18 cellular contexts compared by ENCODE assay signal in the genomic region with DNA sequence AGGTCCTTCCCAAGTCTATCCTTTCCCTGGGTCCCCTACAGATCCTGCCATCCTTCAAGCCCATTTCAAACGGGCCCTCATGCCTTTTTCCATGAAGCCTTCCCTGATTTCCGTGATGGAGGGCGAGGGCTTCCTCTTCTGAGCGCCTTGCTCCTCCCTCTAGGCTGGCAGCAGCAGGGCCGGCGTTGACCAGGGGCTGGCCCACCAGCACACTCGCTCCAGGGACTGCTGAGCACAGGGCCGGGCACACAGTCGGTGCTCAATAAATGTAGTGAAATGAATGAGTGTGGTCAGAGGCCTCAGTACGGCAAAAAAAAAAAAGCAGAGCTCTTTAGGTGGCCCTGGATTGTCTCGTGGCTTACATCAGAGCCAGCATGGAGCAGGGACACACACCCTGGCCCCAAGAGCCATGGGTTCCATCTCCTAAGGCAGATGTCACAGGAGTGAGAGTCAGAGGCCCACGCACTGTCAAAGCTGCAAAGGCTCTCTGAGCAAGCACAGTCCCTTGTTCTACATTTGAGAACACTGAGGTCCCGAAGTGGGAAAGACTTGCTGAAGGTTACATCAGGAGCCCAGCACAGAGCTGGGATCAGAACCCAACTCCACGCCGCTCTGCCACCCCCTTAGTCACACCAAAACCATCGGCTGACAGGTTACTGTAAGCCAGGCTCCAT. TPM values are rescaled to one million over a fixed set of nuclear protein-coding genes. Genes with fewer than 3 reads are reported as not detected.
A peak's percentile ranks its signal among the peaks of the same experiment; 100 is the strongest.
DNase-seq lines count a peak whose midpoint lies in the region; ATAC-seq, FAIRE-seq and TF ChIP-seq lines count a peak whose summit lies in the region.
"Had no signal": no experiment of that assay in that cellular context is flagged by ENCODE, and none has a peak within 500 bp of the region (broad histone marks: within the 10 kb centered on the region; RNA-seq: fewer than 3 reads in every experiment).

No MANE protein-coding gene starts in this region.

- H3K27me3 Mint-ChIP-seq in activated CD4-positive, alpha-beta T cell treated with anti-CD3 and anti-CD28 coated beads, Interleukin-2, amount 10 ng/mL, durations not matched to agents 24 days and 14 days: peaks cover 2% of the 10 kb centered on the region
- no peaks in the 10 kb centered on the region for H3K27me3 Mint-ChIP-seq in T-cell

- no peak for TF ChIP-seq EP300 in K562 (IDR thresholded peaks at IDR 0.05; ENCODE audit: low read length)

- POLR2A ChIA-PET in T-cell (lab: Charles Lee) (interaction anchor here (0.6 to 2.2 kb wide), 3 partner anchors 24 to 1018 kb away, joined by 3 to 9 read pairs (median 8); no protein-coding TSS in a partner anchor), K562 (lab: Yijun Ruan, JAX) (no interaction called here)

- TF ChIP-seq POLR2A in K562 (conservative IDR thresholded peaks at IDR 0.05) (no peak), adrenal gland (IDR thresholded peaks at IDR 0.05) (no peak)

- peaks cover 65% of the 10 kb centered on the region for H3K4me1 Mint-ChIP-seq in activated CD4-positive, alpha-beta T cell treated with anti-CD3 and anti-CD28 coated beads, Interleukin-2, amount 10 ng/mL, durations not matched to agents 24 days and 14 days
- H3K4me1 Mint-ChIP-seq in T-cell: peaks cover 72 to 80% (median 78%) of the 10 kb centered on the region in 3 donors

- H3K9me3 ChIP-seq in K562 (replicated peaks; ENCODE audit: control insufficient read depth, insufficient read depth, low read depth, low read length) (no peaks in the 10 kb centered on the region), osteoblast (ENCODE audit: low read depth, low read length) (no peaks in the 10 kb centered on the region), Karpas-422 (ENCODE audit: low read length) (0 out of 2 replicates have a peak, but pooled peaks cover 3% of the 10 kb centered on the region), adrenal gland (replicated peaks in 1 of 3) (no peaks in the 10 kb centered on the region)
- H3K9me3 ChIP-seq: SJCRH30, thyroid gland had no signal

- no TSS peak for BruUV-seq in K562 (replicated peaks; lab: Mats Ljungman, UMichigan)

- H3K9ac ChIP-seq in K562 (ENCODE audit: insufficient read depth in 1 of 2, low read depth in 2 of 2, low read length in 2 of 2) (no peak overlapping the region), Karpas-422 (ENCODE audit: low read length) (no peak overlapping the region)

- H4K20me1 ChIP-seq in K562 (replicated peaks; ENCODE audit: control insufficient read depth, insufficient read depth, low read length): no peaks in the 10 kb centered on the region; the same call in 1 of the 2 replicates
- no peaks in the 10 kb centered on the region for H4K20me1 ChIP-seq in osteoblast (ENCODE audit: insufficient read depth, low read length)
- no peaks in the 10 kb centered on the region for H4K20me1 ChIP-seq in Karpas-422 (ENCODE audit: insufficient read depth, low read depth, low read length)

- TF ChIP-seq CTCF in K562 (IDR thresholded peaks at IDR 0.05 in 2 of 3, conservative IDR thresholded peaks at IDR 0.05 in 1 of 3; ENCODE audit: insufficient read depth in 2 of 3, low read depth in 1 of 3, low read length in 3 of 3): no peak
- TF ChIP-seq CTCF in osteoblast (IDR thresholded peaks at IDR 0.05; ENCODE audit: extremely low read depth, low read depth, low read length): no peak
- no peak for TF ChIP-seq CTCF in adrenal gland (IDR thresholded peaks at IDR 0.05)

- H3K36me3 ChIP-seq in K562 (ENCODE audit: control insufficient read depth, insufficient read depth, low read length) (no peaks in the 10 kb centered on the region), osteoblast (ENCODE audit: insufficient read depth, low read length) (no peaks in the 10 kb centered on the region), Karpas-422 (ENCODE audit: insufficient read depth, low read length) (no peaks in the 10 kb centered on the region), adrenal gland (replicated peaks in 1 of 2) (no peaks in the 10 kb centered on the region)
- H3K36me3 ChIP-seq: gastrocnemius medialis, SJCRH30, thyroid gland had no signal

- TF ChIP-seq RAD21 in K562 (CRISPR knock-in tag; conservative IDR thresholded peaks at IDR 0.05 in 1 of 2, IDR thresholded peaks at IDR 0.05 in 1 of 2): no peak

- H3K4me3 Mint-ChIP-seq in activated CD4-positive, alpha-beta T cell treated with anti-CD3 and anti-CD28 coated beads, Interleukin-2, amount 10 ng/mL, durations not matched to agents 24 days and 14 days: peak overlapping the region; percentile 96
- peak overlapping the region; percentile 75 to 93 (median 87) for H3K4me3 Mint-ChIP-seq in T-cell
- H3K4me3 Mint-ChIP-seq: HFFc6 had no signal

- no peak for DNase-seq in activated CD4-positive, alpha-beta T cell treated with anti-CD3 and anti-CD28 coated beads, Interleukin-2, amount 10 ng/mL, durations not matched to agents 24 days and 14 days
- DNase-seq in activated CD4-positive, alpha-beta T cell treated with anti-CD3 and anti-CD28 coated beads, Interleukin-2, amount 50 U/mL, for 4 hours: no peak
- DNase-seq in T-cell (no peak), K562 (ENCODE audit: extremely low read depth in 1 of 4, low spot score in 3 of 4) (no peak), osteoblast (ENCODE audit: insufficient read length, low spot score, missing footprints) (peak; percentile 71), Karpas-422 (no peak), adrenal gland (no peak)
- DNase-seq: gastrocnemius medialis, HFFc6, left ventricle myocardium superior, NCI-H1930, NCI-H510A, SJCRH30, thyroid gland had no signal

- H3K9me2 ChIP-seq in Karpas-422 (replicated peaks; ENCODE audit: insufficient read depth, low read length): no peaks in the 10 kb centered on the region

- peaks cover 9% of the 10 kb centered on the region for H3K9me3 Mint-ChIP-seq in activated CD4-positive, alpha-beta T cell treated with anti-CD3 and anti-CD28 coated beads, Interleukin-2, amount 10 ng/mL, durations not matched to agents 24 days and 14 days
- no peaks in the 10 kb centered on the region for H3K9me3 Mint-ChIP-seq in T-cell

- H3K27me3 ChIP-seq in K562 (ENCODE audit: control insufficient read depth in 2 of 2, insufficient read depth in 2 of 2, low read length in 2 of 2): peaks cover 0 to 11% of the 10 kb centered on the region in 2 experiments; a peak in 1 of 5 replicates
- H3K27me3 ChIP-seq in osteoblast (ENCODE audit: insufficient read depth, low read length): peaks cover 12% of the 10 kb centered on the region
- no peaks in the 10 kb centered on the region for H3K27me3 ChIP-seq in Karpas-422 (ENCODE audit: low read length)
- H3K27me3 ChIP-seq in adrenal gland: no peaks in the 10 kb centered on the region
- H3K27me3 ChIP-seq: thyroid gland had no signal

- WGBS in K562 (ENCODE audit: insufficient coverage, low coverage, missing lambda C conversion rate): 22% methylated on average over 11 of the region's 16 CpGs
- WGBS in adrenal gland, 4 donors: 81 to 86% (median 81%) methylated on average over 16 of the region's 16 CpGs

- H3K4me3 ChIP-seq in K562 (no peak overlapping the region), osteoblast (ENCODE audit: insufficient read depth, low read length) (no peak overlapping the region), Karpas-422 (ENCODE audit: low read length) (no peak overlapping the region), adrenal gland (no peak overlapping the region)
- H3K4me3 ChIP-seq: gastrocnemius medialis, SJCRH30, thyroid gland had no signal

- in situ Hi-C loops in K562 (cut with MboI): no loop called here

- H3K79me2 ChIP-seq in K562 (ENCODE audit: control insufficient read depth, insufficient read depth, low read length): no peaks in the 10 kb centered on the region
- H3K79me2 ChIP-seq in osteoblast (ENCODE audit: insufficient read depth, low read length): no peaks in the 10 kb centered on the region
- no peaks in the 10 kb centered on the region for H3K79me2 ChIP-seq in Karpas-422 (ENCODE audit: low read length)

- intact Hi-C loops in activated CD4-positive, alpha-beta T cell treated with anti-CD3 and anti-CD28 coated beads, Interleukin-2, amount 10 ng/mL, durations not matched to agents 24 days and 14 days (cut with micrococcal nuclease): no loop called here
- intact Hi-C loops in K562 (cut with micrococcal nuclease) (no loop called here), adrenal gland (cut with DNase I) (no loop called here)

- no peak for FAIRE-seq in K562 (lab: Jason Lieb, UNC)

- ATAC-seq in T-cell (replicated peaks in 1 of 4): no peak
- no peak; the same call in 2 of the 3 replicates for ATAC-seq in K562
- ATAC-seq in GM19463 (IDR thresholded peaks at IDR 0.05; ENCODE audit: unreplicated experiment): no peak
- ATAC-seq: gastrocnemius medialis, left ventricle myocardium superior had no signal

- H3K27ac Mint-ChIP-seq in activated CD4-positive, alpha-beta T cell treated with anti-CD3 and anti-CD28 coated beads, Interleukin-2, amount 10 ng/mL, durations not matched to agents 24 days and 14 days: peak overlapping the region; percentile 99
- H3K27ac Mint-ChIP-seq in T-cell: peak overlapping the region; percentile 96 to 98
- H3K27ac Mint-ChIP-seq: HFFc6 had no signal

- H2AFZ ChIP-seq in K562 (ENCODE audit: low read depth, low read length) (no peak overlapping the region), osteoblast (ENCODE audit: low read length) (no peak overlapping the region), Karpas-422 (ENCODE audit: low read length) (no peak overlapping the region)

- CTCF ChIA-PET in T-cell (lab: Charles Lee): interaction anchor here in 1 of 2 donors (4.7 kb wide), 1 partner anchor 24 kb away, joined by 49 read pairs; no protein-coding TSS in a partner anchor
- CTCF ChIA-PET in K562 (lab: Yijun Ruan, JAX; ENCODE audit: low intra/inter-chr PET ratio): interaction anchor here (1.0 kb wide), 1 partner anchor 9 kb away, joined by 8 read pairs; no protein-coding TSS in a partner anchor

- H3K36me3 Mint-ChIP-seq in activated CD4-positive, alpha-beta T cell treated with anti-CD3 and anti-CD28 coated beads, Interleukin-2, amount 10 ng/mL, durations not matched to agents 24 days and 14 days (ENCODE audit: low read depth): peaks cover 69% of the 10 kb centered on the region
- peaks cover 32% of the 10 kb centered on the region for H3K36me3 Mint-ChIP-seq in T-cell

- no peaks in the 10 kb centered on the region for H3K9me1 ChIP-seq in K562 (ENCODE audit: control insufficient read depth, insufficient read depth, low read length)

- peaks cover 5 to 16% of the 10 kb centered on the region in 2 experiments; a peak in 4 of 5 replicates for H3K4me1 ChIP-seq in K562 (replicated peaks in 1 of 2; ENCODE audit: control insufficient read depth in 2 of 2, insufficient read depth in 2 of 2, low read length in 2 of 2)
- no peaks in the 10 kb centered on the region for H3K4me1 ChIP-seq in osteoblast (ENCODE audit: insufficient read depth, low read length)
- no peaks in the 10 kb centered on the region for H3K4me1 ChIP-seq in Karpas-422 (ENCODE audit: low read length)
- no peaks in the 10 kb centered on the region for H3K4me1 ChIP-seq in adrenal gland (replicated peaks in 1 of 2)
- H3K4me1 ChIP-seq: gastrocnemius medialis, SJCRH30 had no signal

- H3K4me2 ChIP-seq in K562 (ENCODE audit: insufficient read depth, low read length) (no peak overlapping the region), osteoblast (ENCODE audit: insufficient read depth, low read length) (no peak overlapping the region), Karpas-422 (ENCODE audit: low read depth, low read length, poor library complexity, severe bottlenecking) (no peak overlapping the region)

- H3K27ac ChIP-seq in K562 (ENCODE audit: extremely low read depth, low read depth, low read length): no peak overlapping the region
- H3K27ac ChIP-seq in osteoblast (ENCODE audit: low read depth, low read length): no peak overlapping the region
- no peak overlapping the region for H3K27ac ChIP-seq in Karpas-422 (ENCODE audit: low read length)
- no peak overlapping the region for H3K27ac ChIP-seq in adrenal gland
- H3K27ac ChIP-seq: gastrocnemius medialis, SJCRH30, thyroid gland had no signal

RNA-seq across cellular contexts. Expression of gene IL2RB, which starts 3.1 kb away (rescaled TPM):
- 288 and 296 TPM in 2 replicates for total RNA-seq in activated CD4-positive, alpha-beta T cell treated with anti-CD3 and anti-CD28 coated beads, Interleukin-2, amount 10 ng/mL, durations not matched to agents 24 days and 14 days
- 100 to 1,000 TPM in 2 of 5 donors, 10 to 100 TPM in 3; 53.6 to 118 (median 98.1) TPM for total RNA-seq in T-cell
- 0.09 and 0.74 TPM in 2 replicates for total RNA-seq in K562 (2011; cell fraction: chromatin; rRNA removed; ENCODE audit: low replicate concordance)
- 0.33 and 0.39 TPM in 2 replicates for total RNA-seq in K562 (2011; cell fraction: nucleolus; rRNA removed)
- 0.29 and 1.6 TPM in 2 replicates for total RNA-seq in K562 (2011; cell fraction: nucleoplasm; rRNA removed)
- 0.45 TPM in 1 of 2 replicates, not detected in the other for total RNA-seq in K562 (2014; rRNA removed)
- 0.10 and 0.11 TPM in 2 replicates for total RNA-seq in K562 (2014; rRNA removed; fragmentation: Illumina TruSeq; extraction: Trizol)
- total RNA-seq in K562 (2015; rRNA removed; fragmentation: Illumina TruSeq; extraction: Trizol): 0.07 and 0.23 TPM in 2 replicates
- 0.75 and 0.78 TPM in 2 replicates for total RNA-seq in K562 (2021)
- 0.22 and 0.24 TPM in 2 replicates for polyA plus RNA-seq in K562 (2011; rRNA removed)
- polyA plus RNA-seq in K562 (2011; cell fraction: cytosol; rRNA removed): 0.07 and 0.19 TPM in 2 replicates
- 0.41 TPM in 1 of 2 replicates, not detected in the other for polyA plus RNA-seq in K562 (2011; cell fraction: nucleus; rRNA removed)
- polyA plus RNA-seq in K562 (2012): 1.1 and 9.5 TPM in 2 replicates
- polyA plus RNA-seq in K562 (2014; fragmentation: Illumina TruSeq; extraction: Trizol): 0.54 and 0.66 TPM in 2 replicates
- under 1 TPM; 0.03 TPM for polyA plus RNA-seq in K562 (2014; fragmentation: Nextera tagmentation; extraction: Ambion mirVana)
- polyA plus RNA-seq in K562 (2014; rRNA removed): 0.28 and 0.54 TPM in 2 replicates
- polyA minus RNA-seq in K562 (2011; rRNA and poly(A)+ RNA removed): 0.03 and 0.04 TPM in 2 replicates
- not detected in 2 replicates for polyA minus RNA-seq in K562 (2011; cell fraction: cytosol; rRNA and poly(A)+ RNA removed)
- 0.13 TPM in 1 of 2 replicates, not detected in the other for polyA minus RNA-seq in K562 (2011; cell fraction: nucleus; rRNA and poly(A)+ RNA removed)
- total RNA-seq in osteoblast: 0.59 TPM in 1 of 2 replicates, not detected in the other
- 0.25 TPM in 1 of 2 replicates, not detected in the other for total RNA-seq in Karpas-422 (2014; rRNA removed; shearing (Covaris generic); ENCODE audit: low replicate concordance)
- 1 to 10 TPM in 5 of 8 donors, under 1 TPM in 3; 0.43 to 2.1 (median 1.4) TPM for total RNA-seq in adrenal gland
- polyA plus RNA-seq in adrenal gland: under 1 TPM; 0.34 to 0.48 (median 0.40) TPM
- total RNA-seq: HFFc6, OCI-LY7 had no signal

RNA-seq across cellular contexts. Expression of gene TMPRSS6, which starts 37.1 kb away (rescaled TPM):
- 6.8 and 7.1 TPM in 2 replicates for total RNA-seq in activated CD4-positive, alpha-beta T cell treated with anti-CD3 and anti-CD28 coated beads, Interleukin-2, amount 10 ng/mL, durations not matched to agents 24 days and 14 days
- total RNA-seq in T-cell (1 to 10 TPM in 3 of 5 donors, under 1 TPM in 2; 0.40 to 1.3 (median 1.1) TPM), K562 (2014; rRNA removed) (not detected in 2 replicates), K562 (2014; rRNA removed; fragmentation: Illumina TruSeq; extraction: Trizol) (not detected in 2 replicates), K562 (2015; rRNA removed; fragmentation: Illumina TruSeq; extraction: Trizol) (not detected in 2 replicates), K562 (2021) (not detected in 2 replicates), osteoblast (not detected in 2 replicates), adrenal gland (1 to 10 TPM in 1 of 8 donors, under 1 TPM in 2, not detected in 5; under 0.01 to 1.2 (median 0.14) TPM)
- not detected in 2 replicates for total RNA-seq in K562 (2011; cell fraction: chromatin; rRNA removed; ENCODE audit: low replicate concordance)
- total RNA-seq in K562 (2011; cell fraction: nucleolus; rRNA removed): not detected in 2 replicates
- total RNA-seq in K562 (2011; cell fraction: nucleoplasm; rRNA removed): not detected in 2 replicates
- polyA plus RNA-seq in K562 (2011; rRNA removed) (0.03 TPM in 1 of 2 replicates, not detected in the other), K562 (2014; fragmentation: Illumina TruSeq; extraction: Trizol) (not detected in 2 replicates), K562 (2014; fragmentation: Nextera tagmentation; extraction: Ambion mirVana) (not detected), K562 (2014; rRNA removed) (not detected in 2 replicates), adrenal gland (under 1 TPM in 2 of 3 donors, not detected in 1; 0.07 to 0.08 TPM)
- polyA plus RNA-seq in K562 (2011; cell fraction: cytosol; rRNA removed): not detected in 2 replicates
- polyA plus RNA-seq in K562 (2011; cell fraction: nucleus; rRNA removed): not detected in 2 replicates
- not detected in 2 replicates for polyA plus RNA-seq in K562 (2012)
- not detected in 2 replicates for polyA minus RNA-seq in K562 (2011; rRNA and poly(A)+ RNA removed)
- polyA minus RNA-seq in K562 (2011; cell fraction: cytosol; rRNA and poly(A)+ RNA removed): not detected in 2 replicates
- polyA minus RNA-seq in K562 (2011; cell fraction: nucleus; rRNA and poly(A)+ RNA removed): not detected in 2 replicates
- total RNA-seq in Karpas-422 (2014; rRNA removed; shearing (Covaris generic); ENCODE audit: low replicate concordance): not detected in 2 replicates
- total RNA-seq: A673, HFFc6, left ventricle myocardium superior, OCI-LY7, pulmonary artery endothelial cell, SJCRH30 had no signal

RNA-seq across cellular contexts. Expression of gene C1QTNF6, which starts 41.4 kb away (rescaled TPM):
- total RNA-seq in activated CD4-positive, alpha-beta T cell treated with anti-CD3 and anti-CD28 coated beads, Interleukin-2, amount 10 ng/mL, durations not matched to agents 24 days and 14 days: 6.0 and 6.9 TPM in 2 replicates
- total RNA-seq in T-cell (10 to 100 TPM in 4 of 5 donors, 1 to 10 TPM in 1; 9.0 to 26.4 (median 22.0) TPM), K562 (2014; rRNA removed) (0.18 and 0.41 TPM in 2 replicates), K562 (2014; rRNA removed; fragmentation: Illumina TruSeq; extraction: Trizol) (0.54 and 0.55 TPM in 2 replicates), K562 (2015; rRNA removed; fragmentation: Illumina TruSeq; extraction: Trizol) (0.40 and 0.53 TPM in 2 replicates), K562 (2021) (0.75 and 0.81 TPM in 2 replicates), osteoblast (11.9 and 18.3 TPM in 2 replicates), adrenal gland (10 to 100 TPM in 1 of 8 donors, 1 to 10 TPM in 7; 2.2 to 28.6 (median 5.9) TPM)
- 4.0 and 6.2 TPM in 2 replicates for total RNA-seq in K562 (2011; cell fraction: chromatin; rRNA removed; ENCODE audit: low replicate concordance)
- 4.3 and 4.5 TPM in 2 replicates for total RNA-seq in K562 (2011; cell fraction: nucleolus; rRNA removed)
- 4.8 and 5.4 TPM in 2 replicates for total RNA-seq in K562 (2011; cell fraction: nucleoplasm; rRNA removed)
- polyA plus RNA-seq in K562 (2011; rRNA removed) (0.92 and 1.6 TPM in 2 replicates), K562 (2014; fragmentation: Illumina TruSeq; extraction: Trizol) (0.68 and 1.1 TPM in 2 replicates), K562 (2014; fragmentation: Nextera tagmentation; extraction: Ambion mirVana) (under 1 TPM; 0.20 to 0.21 TPM), K562 (2014; rRNA removed) (0.70 and 0.91 TPM in 2 replicates), adrenal gland (10 to 100 TPM in 2 of 3 donors, 1 to 10 TPM in 1; 2.9 to 45.7 (median 17.9) TPM)
- polyA plus RNA-seq in K562 (2011; cell fraction: cytosol; rRNA removed): 0.52 and 0.83 TPM in 2 replicates
- 7.9 and 8.6 TPM in 2 replicates for polyA plus RNA-seq in K562 (2011; cell fraction: nucleus; rRNA removed)
- polyA plus RNA-seq in K562 (2012): 0.60 and 4.1 TPM in 2 replicates
- 1.9 and 2.3 TPM in 2 replicates for polyA minus RNA-seq in K562 (2011; rRNA and poly(A)+ RNA removed)
- polyA minus RNA-seq in K562 (2011; cell fraction: cytosol; rRNA and poly(A)+ RNA removed): 0.67 and 1.4 TPM in 2 replicates
- polyA minus RNA-seq in K562 (2011; cell fraction: nucleus; rRNA and poly(A)+ RNA removed): 6.1 and 9.6 TPM in 2 replicates
- 1.7 and 2.7 TPM in 2 replicates for total RNA-seq in Karpas-422 (2014; rRNA removed; shearing (Covaris generic); ENCODE audit: low replicate concordance)

Comparison
In these comparisons a context has a peak if more than half of its experiments do, and no peak if none do; other contexts are left out.
1. RNA of gene IL2RB, which starts 3.1 kb away (total RNA-seq): 288 to 296 TPM in activated CD4-positive, alpha-beta T cell treated with anti-CD3 and anti-CD28 coated beads, Interleukin-2, amount 10 ng/mL, durations not matched to agents 24 days and 14 days and 53.6 to 118 TPM in T-cell; 0.43 to 2.1 TPM in adrenal gland, 0.07 to 1.6 TPM in K562, 0.59 TPM in osteoblast and 0.25 TPM in Karpas-422; every median in the first group is over 10 times any median in the second.